ENCODE assay signal across 33 cellular contexts in genomic region chr2:234593636-234594035, GRCh38.
DNase-seq lines count a peak whose midpoint lies in the region; ATAC-seq and TF ChIP-seq lines count a peak whose summit lies in the region.
"Had no signal": no experiment of that assay in that cellular context is flagged by ENCODE, and none has a peak within 500 bp of the region (broad histone marks: within the 10 kb centered on the region; RNA-seq: fewer than 3 reads in every experiment).

No MANE protein-coding gene starts in this region.

- POLR2A ChIA-PET in IMR-90 (lab: Charles Lee; ENCODE audit: unreplicated experiment), result interaction anchor here (0.7 kb wide), 1 partner anchor 87 kb away, joined by 3 read pairs; no protein-coding TSS in a partner anchor

- H3K36me3 ChIP-seq in IMR-90 (ENCODE audit: control insufficient read depth, insufficient read depth, low read length), result no peaks in the 10 kb centered on the region
- H3K36me3 ChIP-seq: BE2C, neural progenitor cell, Peyer's patch, spleen, stomach, thyroid gland, WERI-Rb-1 had no signal

- H2AK5ac ChIP-seq in IMR-90 (ENCODE audit: low read depth, low read length), result peak overlapping the region; percentile 84

- peak overlapping the region; percentile 64 to 78; a peak in 3 of 4 replicates for H4K8ac ChIP-seq in IMR-90 (ENCODE audit: low read depth in 2 of 2, low read length in 2 of 2)

- intact Hi-C loops in IMR-90 (cut with micrococcal nuclease) (no loop called here), lower leg skin (cut with DNase I; ENCODE audit: low total_unique reads) (no loop called here)

- no peak overlapping the region for H2AFZ ChIP-seq in IMR-90 (replicated peaks; ENCODE audit: low read length, poor library complexity)
- H2AFZ ChIP-seq: neural progenitor cell had no signal

- H4K5ac ChIP-seq in IMR-90 (ENCODE audit: low read depth, low read length), result peak overlapping the region; percentile 11; the same call in 1 of the 2 replicates

- H3K23ac ChIP-seq in IMR-90 (ENCODE audit: low read depth, low read length), result peak overlapping the region; percentile 21; the same call in 1 of the 2 replicates

- no peak overlapping the region for H3K56ac ChIP-seq in IMR-90 (ENCODE audit: extremely low read depth, insufficient read depth, low read length)

- H3K4me1 ChIP-seq in IMR-90 (ENCODE audit: control insufficient read depth, insufficient read depth, low read length), result peaks cover 17% of the 10 kb centered on the region
- H3K4me1 ChIP-seq: BE2C, Peyer's patch, spleen, stomach, thyroid gland had no signal

- TF ChIP-seq POLR2A in IMR-90 (IDR thresholded peaks at IDR 0.05; ENCODE audit: low read depth, low read length) (no peak), lower leg skin (IDR thresholded peaks at IDR 0.05) (no peak)

- H3K27ac ChIP-seq in IMR-90 (ENCODE audit: insufficient read depth, low read length), result peak overlapping the region; percentile 13; the same call in 1 of the 2 replicates
- H3K27ac ChIP-seq: neural progenitor cell, Peyer's patch, stomach, thyroid gland, WERI-Rb-1 had no signal

- ATAC-seq in IMR-90 (ENCODE audit: low read depth) (no peak), GM21528 (IDR thresholded peaks at IDR 0.05; ENCODE audit: low FRiP score, unreplicated experiment) (no peak), GM18511 (IDR thresholded peaks at IDR 0.05; ENCODE audit: unreplicated experiment) (no peak), GM19395 (IDR thresholded peaks at IDR 0.05; ENCODE audit: unreplicated experiment) (no peak)
- ATAC-seq: GM12878, left lobe of liver, right cardiac atrium had no signal

- no peaks in the 10 kb centered on the region for H4K20me1 ChIP-seq in IMR-90 (ENCODE audit: insufficient read depth, low read length)

- peak overlapping the region; percentile 62 for H3K4ac ChIP-seq in IMR-90 (ENCODE audit: low read depth, low read length)

- H2BK20ac ChIP-seq in IMR-90 (ENCODE audit: low read depth, low read length), result peak overlapping the region; percentile 97

- H3K4me3 ChIP-seq in AG09309 (ENCODE audit: control insufficient read depth, low read depth, low read length) (no peak overlapping the region), IMR-90 (ENCODE audit: insufficient read depth, low read depth, low read length) (no peak overlapping the region), choroid plexus epithelial cell (ENCODE audit: low read depth, low read length) (no peak overlapping the region), lower leg skin (ENCODE audit: low read depth, poor library complexity, severe bottlenecking) (no peak overlapping the region)
- H3K4me3 ChIP-seq: GM12878, neural progenitor cell, Peyer's patch, spleen, stomach, thyroid gland had no signal

- TF ChIP-seq RAD21 in IMR-90 (IDR thresholded peaks at IDR 0.05; ENCODE audit: low read length), result no peak

- H2BK120ac ChIP-seq in IMR-90 (ENCODE audit: low read depth, low read length), result peak overlapping the region; percentile 98

- CTCF ChIA-PET in IMR-90 (lab: Yijun Ruan, JAX), result no interaction called here

- peak overlapping the region; percentile 69 for H4K91ac ChIP-seq in IMR-90 (ENCODE audit: insufficient read depth, low read depth, low read length)

- H3K4me2 ChIP-seq in IMR-90 (ENCODE audit: low read depth, low read length), result no peak overlapping the region
- H3K4me2 ChIP-seq: neural progenitor cell had no signal

- peak overlapping the region; percentile 40 for H3K18ac ChIP-seq in IMR-90 (ENCODE audit: low read depth, low read length)

- H2BK15ac ChIP-seq in IMR-90 (ENCODE audit: low read depth, low read length), result peak overlapping the region; percentile 84; the same call in 2 of the 3 replicates

- peak; percentile 33 for DNase-seq in AG09309 (ENCODE audit: low read depth)
- peak; percentile 11 for DNase-seq in IMR-90
- DNase-seq in choroid plexus epithelial cell (ENCODE audit: low read depth), result peak; percentile 44
- DNase-seq in islet precursor cell, result peak; percentile 22
- no peak for DNase-seq in lower leg skin (ENCODE audit: low spot score in 2 of 2)
- DNase-seq: activated CD4-positive, alpha-beta T cell treated with anti-CD3 and anti-CD28 coated beads for 48 hours; activated effector memory CD4-positive, alpha-beta T cell treated with Interleukin-2 at 50 U/mL for 16 hours; aorta; BE2C; caudate nucleus; CD8-positive, alpha-beta memory T cell; cortex of kidney; endodermal cell; H9; immature natural killer cell; mesendoderm; NCI-H1694; NCI-H446 treated with DMSO at 0.1 percent for 48 hours; NCI-H82; Peyer's patch; right cardiac atrium; spleen; stomach; SW 1271; T1000; thyroid gland; WERI-Rb-1 had no signal

- no peaks in the 10 kb centered on the region for H3K79me1 ChIP-seq in IMR-90 (ENCODE audit: low read depth in 1 of 2, low read length in 2 of 2)

- H2AK9ac ChIP-seq in IMR-90 (replicated peaks; ENCODE audit: low read depth, low read length, poor library complexity), result peak overlapping the region; percentile 21

- WGBS in IMR-90 (ENCODE audit: extremely low coverage in 2 of 2, insufficient read length in 1 of 2), 2 experiments, result no CpG with 5 or more reads among the region's 2 CpGs
- 71 to 80% methylated on average over 2 of the region's 2 CpGs for WGBS in lower leg skin, 2 donors

- no peak for TF ChIP-seq CTCF in AG09309 (IDR thresholded peaks at IDR 0.05; ENCODE audit: control insufficient read depth, insufficient read depth, low read depth, low read length, missing control alignments)
- TF ChIP-seq CTCF in IMR-90 (conservative IDR thresholded peaks at IDR 0.05; ENCODE audit: low read depth, low read length), result no peak
- TF ChIP-seq CTCF in choroid plexus epithelial cell (conservative IDR thresholded peaks at IDR 0.05; ENCODE audit: low read depth, low read length), result no peak
- no peak for TF ChIP-seq CTCF in lower leg skin (IDR thresholded peaks at IDR 0.05)

- dilution Hi-C loops in IMR-90 (cut with HindIII; ENCODE audit: low sequenced_read_pairs, unreplicated experiment), result no loop called here

- no peaks in the 10 kb centered on the region for H3K27me3 ChIP-seq in IMR-90 (ENCODE audit: control insufficient read depth, insufficient read depth, low read length)
- H3K27me3 ChIP-seq: BE2C, neural progenitor cell, Peyer's patch, stomach, thyroid gland had no signal

- no peaks in the 10 kb centered on the region for H3K9me3 ChIP-seq in IMR-90 (ENCODE audit: control insufficient read depth, insufficient read depth, low read length)
- H3K9me3 ChIP-seq: BE2C, Peyer's patch, spleen, stomach, thyroid gland had no signal

- in situ Hi-C loops in IMR-90 (cut with MboI; ENCODE audit: low sequenced_read_pairs), result no loop called here

- H2BK5ac ChIP-seq in IMR-90 (ENCODE audit: low read depth, low read length, poor library complexity, severe bottlenecking), result peak overlapping the region; percentile 38

- no TSS peak for BruUV-seq in IMR-90 (replicated peaks; lab: Mats Ljungman, UMichigan)

- H3K14ac ChIP-seq in IMR-90 (replicated peaks; ENCODE audit: low read depth, low read length), result 0 out of 2 replicates have a peak overlapping the region, but pooled peaks have one; percentile 6

- H3K9ac ChIP-seq in IMR-90 (ENCODE audit: low read depth, low read length), result no peak overlapping the region
- H3K9ac ChIP-seq: neural progenitor cell had no signal

- H3K9me1 ChIP-seq in IMR-90 (ENCODE audit: insufficient read depth, low read length), result peaks cover 15% of the 10 kb centered on the region

TF ChIP-seq in IMR-90, 13 proteins besides CTCF, POLR2A, EP300 and RAD21:
- TF ChIP-seq NFE2L2 (IDR thresholded peaks at IDR 0.05; ENCODE audit: low read depth, low read length), result no peak
- no peak for TF ChIP-seq MAFK (IDR thresholded peaks at IDR 0.05; ENCODE audit: low read depth, low read length)
- TF ChIP-seq BHLHE40 (IDR thresholded peaks at IDR 0.05; ENCODE audit: low read depth, low read length), result no peak
- TF ChIP-seq MAZ (IDR thresholded peaks at IDR 0.05; ENCODE audit: borderline replicate concordance, low read depth, low read length), result no peak
- no peak for TF ChIP-seq ELK1 (IDR thresholded peaks at IDR 0.05; ENCODE audit: borderline replicate concordance, low read depth, low read length)
- no peak for TF ChIP-seq SMC3 (IDR thresholded peaks at IDR 0.05; ENCODE audit: low read depth, low read length)
- TF ChIP-seq CEBPB (IDR thresholded peaks at IDR 0.05; ENCODE audit: low read depth, low read length), result no peak
- no peak for TF ChIP-seq MXI1 (IDR thresholded peaks at IDR 0.05; ENCODE audit: borderline replicate concordance, low read depth, low read length)
- no peak for TF ChIP-seq RCOR1 (IDR thresholded peaks at IDR 0.05; ENCODE audit: insufficient replicate concordance, low read length)
- TF ChIP-seq RFX5 (IDR thresholded peaks at IDR 0.05; ENCODE audit: low read depth, low read length), result no peak
- TF ChIP-seq FOS (IDR thresholded peaks at IDR 0.05; ENCODE audit: low read depth, low read length), result no peak

Comparison
In these comparisons a context has a peak if more than half of its experiments do, and no peak if none do; other contexts are left out.
1. DNase-seq: peak in AG09309 (single experiment), IMR-90 (single experiment), choroid plexus epithelial cell (single experiment) and islet precursor cell (single experiment); none in lower leg skin (0 of 2).